In genomic region chr10:29557665-29558064, GRCh38 we compare ENCODE assay signal across 19 cellular contexts.
"Had no signal": no experiment of that assay in that cellular context is flagged by ENCODE, and none has a peak within 500 bp of the region (broad histone marks: within the 10 kb centered on the region; RNA-seq: fewer than 3 reads in every experiment).

No MANE protein-coding gene starts in this region.

- H3K27me3 ChIP-seq: esophagus squamous epithelium, pancreas, right lobe of liver, spleen, tibial nerve, upper lobe of right lung had no signal

- DNase-seq: effector memory CD8-positive, alpha-beta T cell; esophagus squamous epithelium; foreskin fibroblast; head of caudate nucleus; hypothalamus; kidney glomerular epithelial cell; mammary epithelial cell; naive thymus-derived CD4-positive, alpha-beta T cell; pancreas; right lobe of liver; spleen; stimulated activated CD4-positive, alpha-beta T cell treated with anti-CD3 and anti-CD28 coated beads, Interleukin-15, amount 100 ng/mL, for 24 hours; stimulated activated CD4-positive, alpha-beta T cell treated with anti-CD3 and anti-CD28 coated beads, Interleukin-1b, Interleukin-23, amount 100 ng/mL, for 48 hours; stimulated activated CD4-positive, alpha-beta T cell treated with anti-CD3 and anti-CD28 coated beads, Interleukin-4, amount 100 ng/mL, for 24 hours; upper lobe of right lung had no signal

- H3K27me3 Mint-ChIP-seq: effector memory CD8-positive, alpha-beta T cell; naive thymus-derived CD4-positive, alpha-beta T cell; progenitor cell of endocrine pancreas; stimulated activated memory B cell treated with anti-CD40 and anti-IgM and Interleukin-4, amounts not matched to agents 10 μg/mL and 1 μg/mL and 100 μg/mL, for 72 hours; stimulated activated naive CD8-positive, alpha-beta T cell treated with anti-CD3 and anti-CD28 coated beads, Interleukin-15, Interleukin-2, amounts not matched to agents 100 ng/mL and 50 ng/mL, for 24 hours had no signal

- H3K27ac Mint-ChIP-seq: effector memory CD8-positive, alpha-beta T cell; progenitor cell of endocrine pancreas; stimulated activated memory B cell treated with anti-CD40 and anti-IgM and Interleukin-4, amounts not matched to agents 10 μg/mL and 1 μg/mL and 100 μg/mL, for 72 hours; stimulated activated naive CD8-positive, alpha-beta T cell treated with anti-CD3 and anti-CD28 coated beads, Interleukin-15, Interleukin-2, amounts not matched to agents 100 ng/mL and 50 ng/mL, for 24 hours had no signal

- H3K36me3 Mint-ChIP-seq: stimulated activated memory B cell treated with anti-CD40 and anti-IgM and Interleukin-4, amounts not matched to agents 10 μg/mL and 1 μg/mL and 100 μg/mL, for 72 hours had no signal

- H3K9me3 Mint-ChIP-seq: effector memory CD8-positive, alpha-beta T cell; naive thymus-derived CD4-positive, alpha-beta T cell; stimulated activated memory B cell treated with anti-CD40 and anti-IgM and Interleukin-4, amounts not matched to agents 10 μg/mL and 1 μg/mL and 100 μg/mL, for 72 hours; stimulated activated naive CD8-positive, alpha-beta T cell treated with anti-CD3 and anti-CD28 coated beads, Interleukin-15, Interleukin-2, amounts not matched to agents 100 ng/mL and 50 ng/mL, for 24 hours had no signal

- H3K4me3 Mint-ChIP-seq: effector memory CD8-positive, alpha-beta T cell; naive thymus-derived CD4-positive, alpha-beta T cell; stimulated activated memory B cell treated with anti-CD40 and anti-IgM and Interleukin-4, amounts not matched to agents 10 μg/mL and 1 μg/mL and 100 μg/mL, for 72 hours; stimulated activated naive CD8-positive, alpha-beta T cell treated with anti-CD3 and anti-CD28 coated beads, Interleukin-15, Interleukin-2, amounts not matched to agents 100 ng/mL and 50 ng/mL, for 24 hours had no signal

- H3K4me3 ChIP-seq: esophagus squamous epithelium, pancreas, right lobe of liver, spleen, tibial nerve, upper lobe of right lung had no signal

- ATAC-seq: effector memory CD8-positive, alpha-beta T cell; naive thymus-derived CD4-positive, alpha-beta T cell; pancreas; right lobe of liver; stimulated activated memory B cell treated with anti-CD40 and anti-IgM and Interleukin-4, amounts not matched to agents 10 μg/mL and 1 μg/mL and 100 μg/mL, for 72 hours; upper lobe of right lung had no signal

- H3K4me1 ChIP-seq: pancreas, right lobe of liver had no signal

- H3K27ac ChIP-seq: esophagus squamous epithelium, pancreas, right lobe of liver, spleen, tibial nerve, upper lobe of right lung had no signal

- H3K9me3 ChIP-seq: esophagus squamous epithelium, pancreas, right lobe of liver, spleen, tibial nerve, upper lobe of right lung had no signal
